ENCODE assay signal across 8 cellular contexts in the genomic region with DNA sequence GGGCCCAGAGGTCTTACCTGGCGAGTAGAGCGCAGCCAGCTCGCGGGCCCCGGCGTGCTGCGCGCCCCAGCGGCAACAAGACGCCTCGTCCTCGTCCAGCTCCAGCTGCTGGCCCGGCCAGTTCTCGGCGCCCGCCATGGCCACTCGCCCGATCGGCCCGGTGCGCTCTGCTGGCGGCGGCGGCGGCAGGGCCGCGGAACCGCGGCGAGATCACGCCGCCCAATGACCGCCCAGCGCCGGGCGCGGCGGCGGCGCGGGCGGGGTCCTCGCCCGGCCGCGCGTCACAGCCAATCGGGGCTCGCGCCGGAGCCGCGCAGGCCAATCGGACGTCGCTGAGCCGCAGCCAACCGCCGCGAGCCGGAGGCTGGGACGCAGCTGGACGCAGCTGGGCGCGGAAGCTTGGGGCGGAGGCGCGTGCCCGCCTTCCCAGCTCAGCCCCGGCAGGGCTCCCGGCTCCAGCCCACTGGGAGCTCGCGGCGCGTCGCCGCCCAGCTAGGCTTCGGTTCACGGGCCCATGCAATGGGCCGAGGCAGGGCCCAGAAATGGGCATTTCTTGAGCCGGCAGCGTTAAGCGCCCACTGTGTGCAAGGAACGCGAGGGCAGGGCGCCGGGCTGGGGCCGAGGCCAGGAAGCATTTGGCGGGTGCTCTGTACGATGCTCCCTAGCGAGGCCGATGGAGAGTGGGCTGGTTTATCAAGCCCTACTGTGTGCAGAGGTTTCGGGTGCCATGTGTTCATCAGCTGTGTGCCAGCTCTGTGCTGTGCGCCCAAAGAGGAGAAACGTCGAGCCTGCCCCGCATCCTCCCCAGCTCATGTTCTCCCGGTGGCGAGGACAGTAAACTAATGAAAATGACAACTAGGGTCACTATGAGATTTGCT. TPM values are rescaled to one million over a fixed set of nuclear protein-coding genes. Genes with fewer than 3 reads are reported as not detected.
DNase-seq lines count a peak whose midpoint lies in the region; ATAC-seq and TF ChIP-seq lines count a peak whose summit lies in the region.

A gene (minus strand): TSS at position 224 of the 878 bp plus-strand sequence. CDS start 86 bp downstream, at position 138.

- no peaks in the 10 kb centered on the region for H3F3A ChIP-seq in smooth muscle cell (ENCODE audit: low read depth)

- H3K9ac ChIP-seq in smooth muscle cell (ENCODE audit: low read depth) = peak within 1 kb of the TSS; percentile 95

- H3K4me2 ChIP-seq in smooth muscle cell = peak within 1 kb of the TSS; percentile 100

- peaks cover 10% of the 10 kb centered on the region for H3K4me1 ChIP-seq in smooth muscle cell (ENCODE audit: low read depth)

- peak within 1 kb of the TSS; percentile 96 for H3K4me3 ChIP-seq in smooth muscle cell

- in situ Hi-C loops in T47D (cut with HindIII; ENCODE audit: low pct_unique_long_range_greater_than_20kb, low sequenced_read_pairs) = no loop called here

- peak within 1 kb of the TSS; percentile 52 for H2AFZ ChIP-seq in smooth muscle cell (ENCODE audit: low read depth)

- no peaks in the 10 kb centered on the region for H3K9me3 ChIP-seq in smooth muscle cell (replicated peaks; ENCODE audit: low read depth)

- H4K20me1 ChIP-seq in smooth muscle cell (ENCODE audit: low read depth) = peaks cover 27% of the 10 kb centered on the region

- no peaks in the 10 kb centered on the region for H3K27me3 ChIP-seq in smooth muscle cell (ENCODE audit: low read depth)

- peak within 1 kb of the TSS; percentile 68 for H3K27ac ChIP-seq in 22Rv1
- H3K27ac ChIP-seq in VCaP = peak within 1 kb of the TSS; percentile 88
- H3K27ac ChIP-seq in smooth muscle cell (ENCODE audit: low read depth) = peak within 1 kb of the TSS; percentile 75

- no peaks in the 10 kb centered on the region for H3K36me3 ChIP-seq in smooth muscle cell (ENCODE audit: low read depth)

- peaks cover 47% of the 10 kb centered on the region for H3K79me2 ChIP-seq in smooth muscle cell (ENCODE audit: low read depth)

- TF ChIP-seq CTCF in 22Rv1 (IDR thresholded peaks at IDR 0.05) = no peak
- no peak; the same call in 1 of the 2 replicates for TF ChIP-seq CTCF in VCaP (conservative IDR thresholded peaks at IDR 0.05)
- no peak for TF ChIP-seq CTCF in smooth muscle cell (IDR thresholded peaks at IDR 0.05; ENCODE audit: borderline replicate concordance, insufficient read depth, poor library complexity, severe bottlenecking)

- DNase-seq in NCI-H2171 treated with DMSO at 0.1 percent for 48 hours (lab: John Stamatoyannopoulos, UW) (peak; percentile 84), T47D (ENCODE audit: low read depth in 1 of 2, low spot score in 1 of 2) (peak; percentile 94 to 100), iPS-NIHi11 (ENCODE audit: low spot score) (peak; percentile 100), smooth muscle cell (lab: John Stamatoyannopoulos, UW; ENCODE audit: unreplicated experiment) (peak; percentile 57)

- WGBS in smooth muscle cell (ENCODE audit: low lambda C conversion rate) = 7% methylated on average over 62 of the region's 99 CpGs

- ATAC-seq in GM18519 (IDR thresholded peaks at IDR 0.05; ENCODE audit: low FRiP score, unreplicated experiment) = peak; percentile 85
- ATAC-seq in HG03064 (IDR thresholded peaks at IDR 0.05; ENCODE audit: low read depth, unreplicated experiment) = peak; percentile 90

RNA-seq across cellular contexts. Expression of the gene that starts here (rescaled TPM):
- total RNA-seq in smooth muscle cell = 36.6 and 45.8 TPM in 2 replicates
- polyA plus RNA-seq in smooth muscle cell = 47.4 and 64.3 TPM in 2 replicates

Comparison
In these comparisons a context has a peak if more than half of its experiments do, and no peak if none do; other contexts are left out.
1. Peak in every context shown above with its lines: DNase-seq, ATAC-seq, H3K4me3 ChIP-seq and H3K27ac ChIP-seq.